1 cellular context compared by ENCODE assay signal in genomic region chr16:85428168-85428898, GRCh38.
TF ChIP-seq lines count a peak whose summit lies in the region.

No MANE protein-coding gene starts in this region.

TF ChIP-seq in HepG2, 621 proteins besides CTCF, POLR2A, EP300 and RAD21 (continued from another document):
- TF ChIP-seq RXRA (CRISPR knock-in tag; IDR thresholded peaks at IDR 0.05): 0 out of 2 replicates have a peak, but pooled peaks have one; percentile 35
- peak; percentile 93 for TF ChIP-seq KDM1A (CRISPR knock-in tag; IDR thresholded peaks at IDR 0.05)
- TF ChIP-seq, protein P1, sequence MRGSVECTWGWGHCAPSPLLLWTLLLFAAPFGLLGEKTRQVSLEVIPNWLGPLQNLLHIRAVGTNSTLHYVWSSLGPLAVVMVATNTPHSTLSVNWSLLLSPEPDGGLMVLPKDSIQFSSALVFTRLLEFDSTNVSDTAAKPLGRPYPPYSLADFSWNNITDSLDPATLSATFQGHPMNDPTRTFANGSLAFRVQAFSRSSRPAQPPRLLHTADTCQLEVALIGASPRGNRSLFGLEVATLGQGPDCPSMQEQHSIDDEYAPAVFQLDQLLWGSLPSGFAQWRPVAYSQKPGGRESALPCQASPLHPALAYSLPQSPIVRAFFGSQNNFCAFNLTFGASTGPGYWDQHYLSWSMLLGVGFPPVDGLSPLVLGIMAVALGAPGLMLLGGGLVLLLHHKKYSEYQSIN (CRISPR knock-in tag; IDR thresholded peaks at IDR 0.05; ENCODE audit: borderline replicate concordance): no peak
- TF ChIP-seq, protein P2, sequence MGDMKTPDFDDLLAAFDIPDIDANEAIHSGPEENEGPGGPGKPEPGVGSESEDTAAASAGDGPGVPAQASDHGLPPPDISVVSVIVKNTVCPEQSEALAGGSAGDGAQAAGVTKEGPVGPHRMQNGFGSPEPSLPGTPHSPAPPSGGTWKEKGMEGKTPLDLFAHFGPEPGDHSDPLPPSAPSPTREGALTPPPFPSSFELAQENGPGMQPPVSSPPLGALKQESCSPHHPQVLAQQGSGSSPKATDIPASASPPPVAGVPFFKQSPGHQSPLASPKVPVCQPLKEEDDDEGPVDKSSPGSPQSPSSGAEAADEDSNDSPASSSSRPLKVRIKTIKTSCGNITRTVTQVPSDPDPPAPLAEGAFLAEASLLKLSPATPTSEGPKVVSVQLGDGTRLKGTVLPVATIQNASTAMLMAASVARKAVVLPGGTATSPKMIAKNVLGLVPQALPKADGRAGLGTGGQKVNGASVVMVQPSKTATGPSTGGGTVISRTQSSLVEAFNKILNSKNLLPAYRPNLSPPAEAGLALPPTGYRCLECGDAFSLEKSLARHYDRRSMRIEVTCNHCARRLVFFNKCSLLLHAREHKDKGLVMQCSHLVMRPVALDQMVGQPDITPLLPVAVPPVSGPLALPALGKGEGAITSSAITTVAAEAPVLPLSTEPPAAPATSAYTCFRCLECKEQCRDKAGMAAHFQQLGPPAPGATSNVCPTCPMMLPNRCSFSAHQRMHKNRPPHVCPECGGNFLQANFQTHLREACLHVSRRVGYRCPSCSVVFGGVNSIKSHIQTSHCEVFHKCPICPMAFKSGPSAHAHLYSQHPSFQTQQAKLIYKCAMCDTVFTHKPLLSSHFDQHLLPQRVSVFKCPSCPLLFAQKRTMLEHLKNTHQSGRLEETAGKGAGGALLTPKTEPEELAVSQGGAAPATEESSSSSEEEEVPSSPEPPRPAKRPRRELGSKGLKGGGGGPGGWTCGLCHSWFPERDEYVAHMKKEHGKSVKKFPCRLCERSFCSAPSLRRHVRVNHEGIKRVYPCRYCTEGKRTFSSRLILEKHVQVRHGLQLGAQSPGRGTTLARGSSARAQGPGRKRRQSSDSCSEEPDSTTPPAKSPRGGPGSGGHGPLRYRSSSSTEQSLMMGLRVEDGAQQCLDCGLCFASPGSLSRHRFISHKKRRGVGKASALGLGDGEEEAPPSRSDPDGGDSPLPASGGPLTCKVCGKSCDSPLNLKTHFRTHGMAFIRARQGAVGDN (CRISPR knock-in tag; IDR thresholded peaks at IDR 0.05): peak; percentile 19; the same call in 1 of the 2 replicates
- peak; percentile 83 for TF ChIP-seq CHD4 (IDR thresholded peaks at IDR 0.05; ENCODE audit: borderline replicate concordance, low read length)
- no peak for TF ChIP-seq ETV5 (CRISPR knock-in tag; IDR thresholded peaks at IDR 0.05; ENCODE audit: borderline replicate concordance)
- TF ChIP-seq ZMYM2 (CRISPR knock-in tag; IDR thresholded peaks at IDR 0.05): peak; percentile 93
- 0 out of 2 replicates have a peak, but pooled peaks have one; percentile 24 for TF ChIP-seq NR1H2 (CRISPR knock-in tag; IDR thresholded peaks at IDR 0.05; ENCODE audit: borderline replicate concordance, low read depth)
- 0 out of 2 replicates have a peak, but pooled peaks have one; percentile 14 for TF ChIP-seq NFKB2 (CRISPR knock-in tag; IDR thresholded peaks at IDR 0.05; ENCODE audit: borderline replicate concordance)
- 0 out of 2 replicates have a peak, but pooled peaks have one; percentile 35 for TF ChIP-seq ZNF891 (CRISPR knock-in tag; IDR thresholded peaks at IDR 0.05)
- no peak for TF ChIP-seq CCAR2 (optimal IDR thresholded peaks at IDR 0.05; ENCODE audit: low read depth, low read length)
- 0 out of 2 replicates have a peak, but pooled peaks have one; percentile 23 for TF ChIP-seq SALL1 (CRISPR knock-in tag; IDR thresholded peaks at IDR 0.05)
- peak; percentile 72; the same call in 1 of the 2 replicates for TF ChIP-seq RCOR2 (CRISPR knock-in tag; IDR thresholded peaks at IDR 0.05)
- TF ChIP-seq TBL1XR1 (IDR thresholded peaks at IDR 0.05; ENCODE audit: borderline replicate concordance, low read length, partially characterized antibody): no peak
- TF ChIP-seq ADNP (CRISPR knock-in tag; IDR thresholded peaks at IDR 0.05): peak; percentile 88; the same call in 1 of the 2 replicates
- no peak for TF ChIP-seq ZNF235 (CRISPR knock-in tag; IDR thresholded peaks at IDR 0.05; ENCODE audit: borderline replicate concordance)
- no peak for TF ChIP-seq NCOR1 (IDR thresholded peaks at IDR 0.05; ENCODE audit: borderline replicate concordance, low read length)
- TF ChIP-seq STAG1 (CRISPR knock-in tag; IDR thresholded peaks at IDR 0.05): peak; percentile 53
- TF ChIP-seq ZNF768 (CRISPR knock-in tag; IDR thresholded peaks at IDR 0.05): peak; percentile 36; the same call in 1 of the 2 replicates
- no peak for TF ChIP-seq ZNF383 (CRISPR knock-in tag; IDR thresholded peaks at IDR 0.05; ENCODE audit: borderline replicate concordance)
- TF ChIP-seq ZNF329 (CRISPR knock-in tag; IDR thresholded peaks at IDR 0.05; ENCODE audit: low read depth): peak; percentile 69; the same call in 1 of the 2 replicates
- TF ChIP-seq HDAC2 (CRISPR knock-in tag; IDR thresholded peaks at IDR 0.05): peak; percentile 54; the same call in 1 of the 2 replicates
- TF ChIP-seq ZNF530 (CRISPR knock-in tag; IDR thresholded peaks at IDR 0.05; ENCODE audit: low read depth): no peak
- no peak for TF ChIP-seq RARA (CRISPR knock-in tag; IDR thresholded peaks at IDR 0.05)
- TF ChIP-seq ZMYM3 (CRISPR knock-in tag; IDR thresholded peaks at IDR 0.05): peak; percentile 98
